ENCODE assay signal across 13 cellular contexts in genomic region chr12:96257550-96258392, GRCh38.
DNase-seq lines count a peak whose midpoint lies in the region; ATAC-seq, FAIRE-seq and TF ChIP-seq lines count a peak whose summit lies in the region.
"Had no signal": no experiment of that assay in that cellular context is flagged by ENCODE, and none has a peak within 500 bp of the region (broad histone marks: within the 10 kb centered on the region; RNA-seq: fewer than 3 reads in every experiment).

No MANE protein-coding gene starts in this region.

- CTCF ChIA-PET in A549 (lab: Yijun Ruan, JAX), result interaction anchor here (0.6 to 1.6 kb wide), 4 partner anchors 11 to 258 kb away, joined by 3 to 6 read pairs (median 4); no protein-coding TSS in a partner anchor

- no peak overlapping the region for H3K4me3 Mint-ChIP-seq in GM23338

- FAIRE-seq in A549 (lab: Jason Lieb, UNC), result peak; percentile 13
- FAIRE-seq: endometrium had no signal

- no peak for TF ChIP-seq CTCF in A549 (IDR thresholded peaks at IDR 0.05)
- TF ChIP-seq CTCF in GM23338 (conservative IDR thresholded peaks at IDR 0.05; ENCODE audit: low read depth in 2 of 2), result no peak

- 0 out of 2 replicates have a peak, but pooled peaks cover 7% of the 10 kb centered on the region for H4K20me1 ChIP-seq in GM23338 (replicated peaks; ENCODE audit: insufficient read depth)

- WGBS in A549 (ENCODE audit: missing lambda C conversion rate), result 63% methylated on average over 4 of the region's 4 CpGs
- 100% methylated on average over 1 of the region's 4 CpGs; no CpG with 5 or more reads in 1 of the 2 experiments for WGBS in mesodermal cell (ENCODE audit: insufficient coverage in 2 of 2), 2 experiments

- no peak overlapping the region for H3K27ac ChIP-seq in A549
- H3K27ac ChIP-seq in GM23338 (ENCODE audit: low read depth), result peak overlapping the region; percentile 60; the same call in 1 of the 2 replicates
- H3K27ac ChIP-seq in mesodermal cell (ENCODE audit: low read depth, low read length, severe bottlenecking), result peak overlapping the region; percentile 25
- H3K27ac ChIP-seq: testis had no signal

- H3K4me1 Mint-ChIP-seq in GM23338, result peaks cover 7% of the 10 kb centered on the region

- H3F3A ChIP-seq in GM23338 (replicated peaks; ENCODE audit: low read depth), result no peaks in the 10 kb centered on the region

- peaks cover 16% of the 10 kb centered on the region; the same call in 2 of the 3 replicates for H3K36me3 Mint-ChIP-seq in GM23338 (ENCODE audit: low read depth)

- 0 out of 2 replicates have a peak, but pooled peaks cover 4% of the 10 kb centered on the region for H3K9me2 ChIP-seq in GM23338 (ENCODE audit: insufficient read depth)

- no peak for DNase-seq in A549 (ENCODE audit: low read depth in 1 of 2, low spot score in 1 of 2)
- DNase-seq in GM23338 (ENCODE audit: low spot score), result no peak
- DNase-seq in cerebellum (ENCODE audit: low spot score), result peak; percentile 53
- no peak for DNase-seq in middle frontal gyrus (ENCODE audit: extremely low spot score, low spot score)
- no peak for DNase-seq in SHP77 treated with DMSO at 0.1 percent for 48 hours (lab: John Stamatoyannopoulos, UW)
- DNase-seq: islet precursor cell; stimulated activated CD4-positive, alpha-beta T cell treated with anti-CD3 and anti-CD28 coated beads, Interleukin-4, amount 100 ng/mL, for 24 hours; testis had no signal

- no peak for TF ChIP-seq POLR2A in A549 (IDR thresholded peaks at IDR 0.05; ENCODE audit: low read length)

- ATAC-seq in A549, result no peak
- ATAC-seq in GM23338, result no peak
- ATAC-seq in GM19467 (IDR thresholded peaks at IDR 0.05; ENCODE audit: unreplicated experiment), result no peak
- ATAC-seq in GM21528 (IDR thresholded peaks at IDR 0.05; ENCODE audit: low FRiP score, unreplicated experiment), result no peak

- no peaks in the 10 kb centered on the region for H3K27me3 ChIP-seq in GM23338 (ENCODE audit: insufficient read depth)
- H3K27me3 ChIP-seq: testis had no signal

- no peak for TF ChIP-seq EP300 in A549 (IDR thresholded peaks at IDR 0.05)

- H3K27ac Mint-ChIP-seq in GM23338, result no peak overlapping the region

- no peak overlapping the region for H3K4me3 ChIP-seq in A549
- no peak overlapping the region for H3K4me3 ChIP-seq in GM23338
- no peak overlapping the region for H3K4me3 ChIP-seq in mesodermal cell (ENCODE audit: extremely low read depth, insufficient read depth, low read length, poor library complexity, severe bottlenecking)
- H3K4me3 ChIP-seq: testis had no signal

- TF ChIP-seq RAD21 in A549 (conservative IDR thresholded peaks at IDR 0.05 in 1 of 2, IDR thresholded peaks at IDR 0.05 in 1 of 2), result no peak

- H3K4me2 ChIP-seq in A549 (no peak overlapping the region), GM23338 (no peak overlapping the region)

- POLR2A ChIA-PET in A549 (lab: Yijun Ruan, JAX), result no interaction called here

- H3K4me1 ChIP-seq in A549 (peaks cover 8% of the 10 kb centered on the region; the same call in 1 of the 3 replicates), GM23338 (ENCODE audit: insufficient read depth) (no peaks in the 10 kb centered on the region), mesodermal cell (ENCODE audit: control insufficient read depth, insufficient read depth, low read length, poor library complexity, severe bottlenecking) (peaks cover 28% of the 10 kb centered on the region)

- H3K36me3 ChIP-seq in GM23338 (ENCODE audit: insufficient read depth), result peaks cover 5% of the 10 kb centered on the region; the same call in 1 of the 2 replicates
- H3K36me3 ChIP-seq in mesodermal cell (ENCODE audit: control insufficient read depth, insufficient read depth, low read length), result peaks cover 88% of the 10 kb centered on the region

- no peaks in the 10 kb centered on the region for H3K27me3 Mint-ChIP-seq in GM23338 (ENCODE audit: insufficient read depth, low read depth, poor library complexity)
- H3K27me3 Mint-ChIP-seq: CD8-positive, alpha-beta memory T cell had no signal

- H3K79me2 ChIP-seq in GM23338 (replicated peaks; ENCODE audit: insufficient read depth), result no peaks in the 10 kb centered on the region

- no peaks in the 10 kb centered on the region for H3K9me3 Mint-ChIP-seq in GM23338
- H3K9me3 Mint-ChIP-seq: CD8-positive, alpha-beta memory T cell had no signal

- H3K9me3 ChIP-seq in A549 (no peaks in the 10 kb centered on the region), mesodermal cell (ENCODE audit: control insufficient read depth, low read length) (no peaks in the 10 kb centered on the region)
- H3K9me3 ChIP-seq: testis had no signal

- no peak overlapping the region for H2AFZ ChIP-seq in GM23338

TF ChIP-seq in A549, 52 proteins besides CTCF, POLR2A, EP300 and RAD21:
- 0 out of 2 replicates have a peak, but pooled peaks have one; percentile 54 for TF ChIP-seq KDM1A (IDR thresholded peaks at IDR 0.05; ENCODE audit: low read depth)
- no peak for TF ChIP-seq NR3C1 (IDR thresholded peaks at IDR 0.05)

TF ChIP-seq in GM23338, 12 proteins besides CTCF, POLR2A, EP300 and RAD21 (continues in another document):
- TF ChIP-seq, protein P1, sequence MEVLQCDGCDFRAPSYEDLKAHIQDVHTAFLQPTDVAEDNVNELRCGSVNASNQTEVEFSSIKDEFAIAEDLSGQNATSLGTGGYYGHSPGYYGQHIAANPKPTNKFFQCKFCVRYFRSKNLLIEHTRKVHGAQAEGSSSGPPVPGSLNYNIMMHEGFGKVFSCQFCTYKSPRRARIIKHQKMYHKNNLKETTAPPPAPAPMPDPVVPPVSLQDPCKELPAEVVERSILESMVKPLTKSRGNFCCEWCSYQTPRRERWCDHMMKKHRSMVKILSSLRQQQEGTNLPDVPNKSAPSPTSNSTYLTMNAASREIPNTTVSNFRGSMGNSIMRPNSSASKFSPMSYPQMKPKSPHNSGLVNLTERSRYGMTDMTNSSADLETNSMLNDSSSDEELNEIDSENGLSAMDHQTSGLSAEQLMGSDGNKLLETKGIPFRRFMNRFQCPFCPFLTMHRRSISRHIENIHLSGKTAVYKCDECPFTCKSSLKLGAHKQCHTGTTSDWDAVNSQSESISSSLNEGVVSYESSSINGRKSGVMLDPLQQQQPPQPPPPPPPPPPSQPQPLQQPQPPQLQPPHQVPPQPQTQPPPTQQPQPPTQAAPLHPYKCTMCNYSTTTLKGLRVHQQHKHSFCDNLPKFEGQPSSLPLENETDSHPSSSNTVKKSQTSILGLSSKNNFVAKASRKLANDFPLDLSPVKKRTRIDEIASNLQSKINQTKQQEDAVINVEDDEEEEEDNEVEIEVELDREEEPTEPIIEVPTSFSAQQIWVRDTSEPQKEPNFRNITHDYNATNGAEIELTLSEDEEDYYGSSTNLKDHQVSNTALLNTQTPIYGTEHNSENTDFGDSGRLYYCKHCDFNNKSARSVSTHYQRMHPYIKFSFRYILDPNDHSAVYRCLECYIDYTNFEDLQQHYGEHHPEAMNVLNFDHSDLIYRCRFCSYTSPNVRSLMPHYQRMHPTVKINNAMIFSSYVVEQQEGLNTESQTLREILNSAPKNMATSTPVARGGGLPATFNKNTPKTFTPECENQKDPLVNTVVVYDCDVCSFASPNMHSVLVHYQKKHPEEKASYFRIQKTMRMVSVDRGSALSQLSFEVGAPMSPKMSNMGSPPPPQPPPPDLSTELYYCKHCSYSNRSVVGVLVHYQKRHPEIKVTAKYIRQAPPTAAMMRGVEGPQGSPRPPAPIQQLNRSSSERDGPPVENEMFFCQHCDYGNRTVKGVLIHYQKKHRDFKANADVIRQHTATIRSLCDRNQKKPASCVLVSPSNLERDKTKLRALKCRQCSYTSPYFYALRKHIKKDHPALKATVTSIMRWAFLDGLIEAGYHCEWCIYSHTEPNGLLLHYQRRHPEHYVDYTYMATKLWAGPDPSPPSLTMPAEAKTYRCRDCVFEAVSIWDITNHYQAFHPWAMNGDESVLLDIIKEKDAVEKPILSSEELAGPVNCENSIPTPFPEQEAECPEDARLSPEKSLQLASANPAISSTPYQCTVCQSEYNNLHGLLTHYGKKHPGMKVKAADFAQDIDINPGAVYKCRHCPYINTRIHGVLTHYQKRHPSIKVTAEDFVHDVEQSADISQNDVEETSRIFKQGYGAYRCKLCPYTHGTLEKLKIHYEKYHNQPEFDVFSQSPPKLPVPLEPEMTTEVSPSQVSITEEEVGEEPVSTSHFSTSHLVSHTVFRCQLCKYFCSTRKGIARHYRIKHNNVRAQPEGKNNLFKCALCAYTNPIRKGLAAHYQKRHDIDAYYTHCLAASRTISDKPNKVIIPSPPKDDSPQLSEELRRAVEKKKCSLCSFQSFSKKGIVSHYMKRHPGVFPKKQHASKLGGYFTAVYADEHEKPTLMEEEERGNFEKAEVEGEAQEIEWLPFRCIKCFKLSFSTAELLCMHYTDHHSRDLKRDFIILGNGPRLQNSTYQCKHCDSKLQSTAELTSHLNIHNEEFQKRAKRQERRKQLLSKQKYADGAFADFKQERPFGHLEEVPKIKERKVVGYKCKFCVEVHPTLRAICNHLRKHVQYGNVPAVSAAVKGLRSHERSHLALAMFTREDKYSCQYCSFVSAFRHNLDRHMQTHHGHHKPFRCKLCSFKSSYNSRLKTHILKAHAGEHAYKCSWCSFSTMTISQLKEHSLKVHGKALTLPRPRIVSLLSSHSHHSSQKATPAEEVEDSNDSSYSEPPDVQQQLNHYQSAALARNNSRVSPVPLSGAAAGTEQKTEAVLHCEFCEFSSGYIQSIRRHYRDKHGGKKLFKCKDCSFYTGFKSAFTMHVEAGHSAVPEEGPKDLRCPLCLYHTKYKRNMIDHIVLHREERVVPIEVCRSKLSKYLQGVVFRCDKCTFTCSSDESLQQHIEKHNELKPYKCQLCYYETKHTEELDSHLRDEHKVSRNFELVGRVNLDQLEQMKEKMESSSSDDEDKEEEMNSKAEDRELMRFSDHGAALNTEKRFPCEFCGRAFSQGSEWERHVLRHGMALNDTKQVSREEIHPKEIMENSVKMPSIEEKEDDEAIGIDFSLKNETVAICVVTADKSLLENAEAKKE (CRISPR knock-in tag; IDR thresholded peaks at IDR 0.05), result no peak

Comparison
In these comparisons a context has a peak if more than half of its experiments do, and no peak if none do; other contexts are left out.
1. H3K27ac ChIP-seq: peak in GM23338 (single experiment) and mesodermal cell (single experiment); none in A549 (0 of 2).